ENCODE assay signal across 1 cellular context in the genomic region with DNA sequence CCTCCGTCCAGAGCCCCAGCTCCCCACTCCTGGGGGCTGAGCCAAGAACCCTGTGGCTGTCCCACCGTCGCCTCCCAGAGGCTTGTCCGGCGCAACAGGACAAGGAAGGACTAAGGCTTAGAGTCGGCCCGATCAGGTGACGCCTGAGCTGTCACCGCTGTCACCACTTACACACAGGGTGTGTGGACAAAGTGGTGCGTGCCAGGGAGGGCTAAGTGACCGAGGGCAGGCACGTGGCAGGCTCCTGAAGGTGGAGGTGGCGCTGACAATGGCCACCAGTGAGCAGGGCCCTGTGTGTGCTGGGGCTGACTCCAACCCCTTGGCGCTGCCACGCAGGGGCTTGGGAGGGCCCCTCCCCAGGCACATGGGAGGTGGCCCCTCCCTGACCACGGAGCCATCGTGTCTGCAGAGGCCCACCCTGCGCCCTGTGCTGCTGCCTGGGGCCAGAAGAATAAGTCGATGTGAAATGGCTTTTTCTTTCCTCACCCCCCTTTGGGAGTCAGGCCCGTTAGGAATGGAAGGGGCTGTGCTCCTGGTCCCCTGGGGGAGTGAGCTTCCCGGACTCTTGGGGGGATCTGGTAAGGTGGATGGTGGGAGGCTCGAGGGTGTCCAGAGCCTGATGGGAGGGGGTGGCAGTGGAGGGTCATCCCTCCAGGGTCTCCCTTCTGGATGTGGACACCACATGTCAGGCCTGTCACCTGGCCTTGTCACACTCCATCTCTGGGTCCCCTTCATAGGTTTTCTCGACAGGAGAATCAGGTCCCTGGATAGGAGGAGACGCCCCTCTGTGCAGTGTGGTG.
A peak's percentile ranks its signal among the peaks of the same experiment; 100 is the strongest.
TF ChIP-seq lines count a peak whose summit lies in the region.

No MANE protein-coding gene starts in this region.

TF ChIP-seq in K562, 482 proteins besides CTCF, POLR2A, EP300 and RAD21 (continued from another document):
- TF ChIP-seq, protein P1, sequence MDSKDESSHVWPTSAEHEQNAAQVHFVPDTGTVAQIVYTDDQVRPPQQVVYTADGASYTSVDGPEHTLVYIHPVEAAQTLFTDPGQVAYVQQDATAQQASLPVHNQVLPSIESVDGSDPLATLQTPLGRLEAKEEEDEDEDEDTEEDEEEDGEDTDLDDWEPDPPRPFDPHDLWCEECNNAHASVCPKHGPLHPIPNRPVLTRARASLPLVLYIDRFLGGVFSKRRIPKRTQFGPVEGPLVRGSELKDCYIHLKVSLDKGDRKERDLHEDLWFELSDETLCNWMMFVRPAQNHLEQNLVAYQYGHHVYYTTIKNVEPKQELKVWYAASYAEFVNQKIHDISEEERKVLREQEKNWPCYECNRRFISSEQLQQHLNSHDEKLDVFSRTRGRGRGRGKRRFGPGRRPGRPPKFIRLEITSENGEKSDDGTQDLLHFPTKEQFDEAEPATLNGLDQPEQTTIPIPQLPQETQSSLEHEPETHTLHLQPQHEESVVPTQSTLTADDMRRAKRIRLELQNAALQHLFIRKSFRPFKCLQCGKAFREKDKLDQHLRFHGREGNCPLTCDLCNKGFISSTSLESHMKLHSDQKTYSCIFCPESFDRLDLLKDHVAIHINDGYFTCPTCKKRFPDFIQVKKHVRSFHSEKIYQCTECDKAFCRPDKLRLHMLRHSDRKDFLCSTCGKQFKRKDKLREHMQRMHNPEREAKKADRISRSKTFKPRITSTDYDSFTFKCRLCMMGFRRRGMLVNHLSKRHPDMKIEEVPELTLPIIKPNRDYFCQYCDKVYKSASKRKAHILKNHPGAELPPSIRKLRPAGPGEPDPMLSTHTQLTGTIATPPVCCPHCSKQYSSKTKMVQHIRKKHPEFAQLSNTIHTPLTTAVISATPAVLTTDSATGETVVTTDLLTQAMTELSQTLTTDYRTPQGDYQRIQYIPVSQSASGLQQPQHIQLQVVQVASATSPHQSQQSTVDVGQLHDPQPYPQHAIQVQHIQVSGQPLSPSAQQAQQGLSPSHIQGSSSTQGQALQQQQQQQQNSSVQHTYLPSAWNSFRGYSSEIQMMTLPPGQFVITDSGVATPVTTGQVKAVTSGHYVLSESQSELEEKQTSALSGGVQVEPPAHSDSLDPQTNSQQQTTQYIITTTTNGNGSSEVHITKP (IDR thresholded peaks at IDR 0.05; ENCODE audit: partially characterized antibody) = peak; percentile 97
- TF ChIP-seq TAF15 (IDR thresholded peaks at IDR 0.05; ENCODE audit: low read depth, low read length) (no peak), CREBBP (IDR thresholded peaks at IDR 0.05; ENCODE audit: low read depth, low read length) (no peak), ZC3H4 (CRISPR knock-in tag; IDR thresholded peaks at IDR 0.05; ENCODE audit: borderline replicate concordance) (no peak), HNRNPL (IDR thresholded peaks at IDR 0.05; ENCODE audit: low read depth, low read length) (no peak), FOXJ3 (CRISPR knock-in tag; IDR thresholded peaks at IDR 0.05) (no peak)
- TF ChIP-seq, protein P2, sequence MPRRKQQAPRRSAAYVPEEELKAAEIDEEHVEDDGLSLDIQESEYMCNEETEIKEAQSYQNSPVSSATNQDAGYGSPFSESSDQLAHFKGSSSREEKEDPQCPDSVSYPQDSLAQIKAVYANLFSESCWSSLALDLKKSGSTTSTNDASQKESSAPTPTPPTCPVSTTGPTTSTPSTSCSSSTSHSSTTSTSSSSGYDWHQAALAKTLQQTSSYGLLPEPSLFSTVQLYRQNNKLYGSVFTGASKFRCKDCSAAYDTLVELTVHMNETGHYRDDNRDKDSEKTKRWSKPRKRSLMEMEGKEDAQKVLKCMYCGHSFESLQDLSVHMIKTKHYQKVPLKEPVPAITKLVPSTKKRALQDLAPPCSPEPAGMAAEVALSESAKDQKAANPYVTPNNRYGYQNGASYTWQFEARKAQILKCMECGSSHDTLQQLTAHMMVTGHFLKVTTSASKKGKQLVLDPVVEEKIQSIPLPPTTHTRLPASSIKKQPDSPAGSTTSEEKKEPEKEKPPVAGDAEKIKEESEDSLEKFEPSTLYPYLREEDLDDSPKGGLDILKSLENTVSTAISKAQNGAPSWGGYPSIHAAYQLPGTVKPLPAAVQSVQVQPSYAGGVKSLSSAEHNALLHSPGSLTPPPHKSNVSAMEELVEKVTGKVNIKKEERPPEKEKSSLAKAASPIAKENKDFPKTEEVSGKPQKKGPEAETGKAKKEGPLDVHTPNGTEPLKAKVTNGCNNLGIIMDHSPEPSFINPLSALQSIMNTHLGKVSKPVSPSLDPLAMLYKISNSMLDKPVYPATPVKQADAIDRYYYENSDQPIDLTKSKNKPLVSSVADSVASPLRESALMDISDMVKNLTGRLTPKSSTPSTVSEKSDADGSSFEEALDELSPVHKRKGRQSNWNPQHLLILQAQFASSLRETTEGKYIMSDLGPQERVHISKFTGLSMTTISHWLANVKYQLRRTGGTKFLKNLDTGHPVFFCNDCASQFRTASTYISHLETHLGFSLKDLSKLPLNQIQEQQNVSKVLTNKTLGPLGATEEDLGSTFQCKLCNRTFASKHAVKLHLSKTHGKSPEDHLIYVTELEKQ (CRISPR knock-in tag; IDR thresholded peaks at IDR 0.05) = no peak
